25 cellular contexts compared by ENCODE assay signal in the genomic region with DNA sequence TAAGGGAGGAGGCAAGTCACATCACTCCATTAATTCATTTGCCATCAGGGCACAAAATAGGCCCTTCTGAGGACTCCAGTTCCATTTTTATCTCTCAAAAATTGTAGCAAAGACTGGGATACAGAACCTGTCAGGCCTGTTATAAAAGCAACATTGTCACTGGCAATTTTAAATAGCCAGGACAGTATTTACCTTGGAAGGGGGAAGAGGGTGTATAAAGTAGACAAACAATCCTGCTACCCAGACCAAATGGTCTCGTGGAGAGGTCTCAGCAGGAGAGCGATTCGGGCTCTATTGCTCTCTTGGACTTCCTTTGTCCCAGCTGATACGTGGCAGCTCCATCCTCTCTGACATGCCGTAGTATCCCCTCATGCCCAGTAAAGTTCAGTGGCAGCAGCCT.
DNase-seq lines count a peak whose midpoint lies in the region; ATAC-seq and TF ChIP-seq lines count a peak whose summit lies in the region.
"Had no signal": no experiment of that assay in that cellular context is flagged by ENCODE, and none has a peak within 500 bp of the region (broad histone marks: within the 10 kb centered on the region; RNA-seq: fewer than 3 reads in every experiment).

No MANE protein-coding gene starts in this region.

- no peak for TF ChIP-seq POLR2A in body of pancreas (IDR thresholded peaks at IDR 0.05)
- no peak for TF ChIP-seq POLR2A in gastroesophageal sphincter (IDR thresholded peaks at IDR 0.05)

- intact Hi-C loops in left colon (cut with DNase I, micrococcal nuclease) (no loop called here), tibial artery (cut with DNase I; ENCODE audit: low total_unique reads) (no loop called here), body of pancreas (cut with DNase I) (no loop called here)

- peak in 2 of 3 experiments; percentile 56 to 84 for DNase-seq in NCI-H1417 (lab: John Stamatoyannopoulos, UW)
- no peak for DNase-seq in NCI-H1417 treated with DMSO at 0.1 percent for 48 hours (lab: John Stamatoyannopoulos, UW)
- DNase-seq in NCI-H510A (lab: John Stamatoyannopoulos, UW): peak; percentile 28
- no peak for DNase-seq in left colon
- DNase-seq in tibial artery: no peak
- DNase-seq in body of pancreas: no peak
- no peak for DNase-seq in NCI-H2107 treated with DMSO at 0.1 percent for 48 hours (lab: John Stamatoyannopoulos, UW; ENCODE audit: unreplicated experiment)
- DNase-seq: 8988T; activated CD4-positive, alpha-beta T cell treated with anti-CD3 and anti-CD28 coated beads for 1 hour; activated CD8-positive, alpha-beta memory T cell treated with anti-CD3 and anti-CD28 coated beads, Interleukin-2, amount 50 U/mL, for 48 hours; activated CD8-positive, alpha-beta T cell treated with anti-CD3 and anti-CD28 coated beads for 36 hours; activated naive CD4-positive, alpha-beta T cell treated with Interleukin-2 at 50 U/mL for 16 hours; IMR-90; kidney; naive thymus-derived CD4-positive, alpha-beta T cell; NCI-H1105; NCI-H524; NK-92 treated with Interleukin-12 subunit alpha and Interleukin-12 subunit beta, amount 100 ng/mL, for 24 hours; PC-3; right lobe of liver; stimulated activated CD4-positive, alpha-beta T cell treated with anti-CD3 and anti-CD28 coated beads, Interleukin-2, amount 100 ng/mL, for 48 hours; upper lobe of left lung had no signal

- TF ChIP-seq CTCF in tibial artery (IDR thresholded peaks at IDR 0.05): no peak
- no peak for TF ChIP-seq CTCF in body of pancreas (IDR thresholded peaks at IDR 0.05)
- no peak for TF ChIP-seq CTCF in gastroesophageal sphincter (IDR thresholded peaks at IDR 0.05)

- H3K4me1 ChIP-seq in tibial artery (peaks cover 0 to 16% (median 13%) of the 10 kb centered on the region in 4 donors), body of pancreas (no peaks in the 10 kb centered on the region), gastroesophageal sphincter (no peaks in the 10 kb centered on the region)
- H3K4me1 ChIP-seq: right lobe of liver, upper lobe of left lung had no signal

- H3K27ac ChIP-seq in tibial artery (peak overlapping the region; percentile 25 to 37), body of pancreas (no peak overlapping the region), gastroesophageal sphincter (no peak overlapping the region)
- H3K27ac ChIP-seq: neutrophil, right lobe of liver, upper lobe of left lung had no signal

- H3K27me3 ChIP-seq in tibial artery (no peaks in the 10 kb centered on the region), body of pancreas (no peaks in the 10 kb centered on the region), gastroesophageal sphincter (no peaks in the 10 kb centered on the region)
- H3K27me3 ChIP-seq: neutrophil, right lobe of liver, upper lobe of left lung had no signal

- no peaks in the 10 kb centered on the region for H3K36me3 ChIP-seq in tibial artery
- no peaks in the 10 kb centered on the region for H3K36me3 ChIP-seq in body of pancreas (replicated peaks in 1 of 2; ENCODE audit: insufficient read depth in 1 of 2, low read depth in 2 of 2)
- H3K36me3 ChIP-seq in gastroesophageal sphincter: no peaks in the 10 kb centered on the region
- H3K36me3 ChIP-seq: neutrophil, right lobe of liver, upper lobe of left lung had no signal

- H3K4me3 ChIP-seq in tibial artery: no peak overlapping the region
- no peak overlapping the region for H3K4me3 ChIP-seq in body of pancreas
- no peak overlapping the region for H3K4me3 ChIP-seq in gastroesophageal sphincter
- H3K4me3 ChIP-seq: GM23338, right lobe of liver, upper lobe of left lung had no signal

- WGBS in body of pancreas, 2 donors: 73 to 74% methylated on average over 5 of the region's 5 CpGs
- 94% methylated on average over 2 of the region's 5 CpGs; no CpG with 5 or more reads in 1 of the 2 donors for WGBS in gastroesophageal sphincter (ENCODE audit: low coverage in 1 of 2), 2 donors

- ATAC-seq in left colon (peak; percentile 87), body of pancreas (no peak), gastroesophageal sphincter (no peak)
- ATAC-seq: activated CD8-positive, alpha-beta T cell treated with anti-CD3 and anti-CD28 coated beads for 36 hours; GM23338; naive thymus-derived CD4-positive, alpha-beta T cell; PC-3 had no signal

- TF ChIP-seq EP300 in gastroesophageal sphincter (IDR thresholded peaks at IDR 0.05): no peak

- H3K9me3 ChIP-seq in tibial artery (no peaks in the 10 kb centered on the region), body of pancreas (no peaks in the 10 kb centered on the region), gastroesophageal sphincter (no peaks in the 10 kb centered on the region)
- H3K9me3 ChIP-seq: neutrophil, right lobe of liver, upper lobe of left lung had no signal

Comparison
In these comparisons a context has a peak if more than half of its experiments do, and no peak if none do; other contexts are left out.
1. DNase-seq: peak in NCI-H1417 (2 of 3) and NCI-H510A (single experiment); none in NCI-H1417 treated with DMSO at 0.1 percent for 48 hours (single experiment), left colon (0 of 2), tibial artery (0 of 2), body of pancreas (0 of 4) and NCI-H2107 treated with DMSO at 0.1 percent for 48 hours (single experiment).
2. H3K27ac ChIP-seq: peak in tibial artery (2 of 2); none in body of pancreas (0 of 4) and gastroesophageal sphincter (0 of 4).